ENCODE assay signal across 8 cellular contexts in the genomic region with DNA sequence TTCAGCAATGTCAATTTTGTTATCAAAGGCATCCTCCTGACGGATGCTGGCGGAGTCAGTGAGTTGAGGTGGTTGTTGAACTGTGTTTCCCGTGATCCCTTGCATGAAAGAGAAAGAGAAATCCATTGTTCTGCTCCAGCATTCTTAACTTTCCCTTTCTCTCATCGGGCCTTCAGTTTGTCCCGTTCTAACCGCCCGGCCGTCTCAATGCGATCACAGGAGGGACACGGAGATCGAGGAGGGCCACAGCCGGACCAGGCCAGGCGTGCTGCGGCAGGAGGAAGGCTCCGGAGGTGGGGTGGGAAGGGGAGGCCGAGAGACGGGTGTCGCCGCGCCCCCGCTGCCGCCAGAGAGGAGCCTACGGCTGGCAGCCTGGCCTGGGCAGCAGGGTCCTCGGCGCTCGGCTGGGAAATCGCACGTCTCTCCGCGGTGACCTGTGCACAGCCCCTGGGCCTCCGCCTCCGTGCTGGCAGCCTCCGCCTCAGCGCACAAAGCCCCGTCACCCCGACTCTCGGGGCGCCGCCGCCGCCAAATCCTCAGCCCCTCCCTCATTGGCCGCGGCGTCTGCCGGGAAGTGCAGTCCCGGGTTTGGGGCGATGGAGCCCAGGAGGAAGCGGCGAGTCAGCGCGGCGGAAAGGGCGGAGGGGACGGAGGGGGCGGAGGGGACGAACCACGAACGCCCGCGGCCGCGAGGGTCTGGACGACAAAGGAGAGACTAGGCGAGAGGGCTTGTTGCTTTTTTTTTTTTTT. TPM values are rescaled to one million over a fixed set of nuclear protein-coding genes. Genes with fewer than 3 reads are reported as not detected.
DNase-seq lines count a peak whose midpoint lies in the region; ATAC-seq and TF ChIP-seq lines count a peak whose summit lies in the region.

No MANE protein-coding gene starts in this region.

- no peaks in the 10 kb centered on the region for H3K27me3 ChIP-seq in breast epithelium
- H3K27me3 ChIP-seq in skeletal muscle tissue (ENCODE audit: control insufficient read depth in 3 of 3, insufficient read depth in 3 of 3, low read length in 3 of 3) = no peaks in the 10 kb centered on the region

- no peaks in the 10 kb centered on the region for H3K9me3 ChIP-seq in breast epithelium
- no peaks in the 10 kb centered on the region for H3K9me3 ChIP-seq in skeletal muscle tissue (ENCODE audit: control insufficient read depth in 3 of 3, low read length in 3 of 3)

- intact Hi-C loops in breast epithelium (cut with DNase I; ENCODE audit: low total_unique reads) = no loop called here

- H3K27me3 Mint-ChIP-seq in WTC11 (ENCODE audit: low read depth) = peaks cover 31% of the 10 kb centered on the region

- TF ChIP-seq CTCF in WTC11 (IDR thresholded peaks at IDR 0.05) (no peak), breast epithelium (IDR thresholded peaks at IDR 0.05) (no peak)

- POLR2A ChIA-PET in WTC11 (lab: Charles Lee) = interaction anchor here (0.7 kb wide), 2 partner anchors 20 to 158 kb away, joined by 3 read pairs; no protein-coding TSS in a partner anchor

- no peak for TF ChIP-seq POLR2A in breast epithelium (IDR thresholded peaks at IDR 0.05)

- H3K36me3 ChIP-seq in breast epithelium (no peaks in the 10 kb centered on the region), skeletal muscle tissue (ENCODE audit: control insufficient read depth in 3 of 3, insufficient read depth in 3 of 3, low read length in 3 of 3) (no peaks in the 10 kb centered on the region)

- H3K4me1 ChIP-seq in breast epithelium = no peaks in the 10 kb centered on the region
- peaks cover 0 to 18% (median 5%) of the 10 kb centered on the region in 3 donors for H3K4me1 ChIP-seq in skeletal muscle tissue (ENCODE audit: control insufficient read depth in 3 of 3, insufficient read depth in 3 of 3, low read length in 3 of 3)

- DNase-seq in SHP77 (lab: John Stamatoyannopoulos, UW) = peak; percentile 12 to 26
- DNase-seq in SHP77 treated with DMSO at 0.1 percent for 48 hours (lab: John Stamatoyannopoulos, UW) = no peak
- DNase-seq in HuH-7 (ENCODE audit: low spot score) = peak; percentile 82
- peak; percentile 81 for DNase-seq in WTC11 (ENCODE audit: low spot score)
- peak; percentile 60 to 74 for DNase-seq in breast epithelium (ENCODE audit: low spot score in 2 of 2)
- peak; percentile 89 for DNase-seq in iPS-NIHi11 (ENCODE audit: low spot score)

- H3K27ac ChIP-seq in breast epithelium = peak overlapping the region; percentile 94 to 99
- peak overlapping the region; percentile 87 for H3K27ac ChIP-seq in skeletal muscle tissue (ENCODE audit: low read depth, low read length)

- peak overlapping the region; percentile 81 for H3K4me3 Mint-ChIP-seq in WTC11

- H3K27ac Mint-ChIP-seq in WTC11 = peak overlapping the region; percentile 42

- peak; percentile 92 for ATAC-seq in WTC11
- no peak for ATAC-seq in GM18519 (IDR thresholded peaks at IDR 0.05; ENCODE audit: low FRiP score, unreplicated experiment)

- no peaks in the 10 kb centered on the region for H3K36me3 Mint-ChIP-seq in WTC11

- peaks cover 33% of the 10 kb centered on the region for H3K4me1 Mint-ChIP-seq in WTC11

- CTCF ChIA-PET in WTC11 (lab: Charles Lee) = interaction anchor here (0.7 to 2.2 kb wide), 2 partner anchors 26 to 318 kb away, joined by 5 to 8 read pairs; no protein-coding TSS in a partner anchor

- H3K9me3 Mint-ChIP-seq in WTC11 = no peaks in the 10 kb centered on the region

- H3K9ac ChIP-seq in skeletal muscle tissue (ENCODE audit: low read depth in 1 of 3, low read length in 3 of 3) = peak overlapping the region; percentile 86 to 96 (median 89)

- H3K4me3 ChIP-seq in breast epithelium (peak overlapping the region; percentile 62 to 87 (median 86)), skeletal muscle tissue (ENCODE audit: low read length in 3 of 3) (peak overlapping the region; percentile 79 to 91 (median 83))

TF ChIP-seq in WTC11, 78 proteins besides CTCF, POLR2A, EP300 and RAD21 (continues in another document):
- TF ChIP-seq, protein P1, sequence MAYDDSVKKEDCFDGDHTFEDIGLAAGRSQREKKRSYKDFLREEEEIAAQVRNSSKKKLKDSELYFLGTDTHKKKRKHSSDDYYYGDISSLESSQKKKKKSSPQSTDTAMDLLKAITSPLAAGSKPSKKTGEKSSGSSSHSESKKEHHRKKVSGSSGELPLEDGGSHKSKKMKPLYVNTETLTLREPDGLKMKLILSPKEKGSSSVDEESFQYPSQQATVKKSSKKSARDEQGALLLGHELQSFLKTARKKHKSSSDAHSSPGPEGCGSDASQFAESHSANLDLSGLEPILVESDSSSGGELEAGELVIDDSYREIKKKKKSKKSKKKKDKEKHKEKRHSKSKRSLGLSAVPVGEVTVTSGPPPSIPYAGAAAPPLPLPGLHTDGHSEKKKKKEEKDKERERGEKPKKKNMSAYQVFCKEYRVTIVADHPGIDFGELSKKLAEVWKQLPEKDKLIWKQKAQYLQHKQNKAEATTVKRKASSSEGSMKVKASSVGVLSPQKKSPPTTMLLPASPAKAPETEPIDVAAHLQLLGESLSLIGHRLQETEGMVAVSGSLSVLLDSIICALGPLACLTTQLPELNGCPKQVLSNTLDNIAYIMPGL (CRISPR knock-in tag; IDR thresholded peaks at IDR 0.05) = peak; percentile 26; the same call in 1 of the 2 replicates
- TF ChIP-seq ETV6 (CRISPR knock-in tag; IDR thresholded peaks at IDR 0.05) (peak; percentile 83; the same call in 1 of the 2 replicates), FOXP1 (CRISPR knock-in tag; IDR thresholded peaks at IDR 0.05; ENCODE audit: borderline replicate concordance) (peak; percentile 41; the same call in 1 of the 2 replicates), NFE2L1 (CRISPR knock-in tag; IDR thresholded peaks at IDR 0.05) (no peak), FOXK1 (CRISPR knock-in tag; IDR thresholded peaks at IDR 0.05) (0 out of 2 replicates have a peak, but pooled peaks have one; percentile 50), NFYB (CRISPR knock-in tag; conservative IDR thresholded peaks at IDR 0.05; ENCODE audit: low read depth) (no peak), FOXJ3 (CRISPR knock-in tag; IDR thresholded peaks at IDR 0.05; ENCODE audit: borderline replicate concordance) (no peak)
- TF ChIP-seq, protein P2, sequence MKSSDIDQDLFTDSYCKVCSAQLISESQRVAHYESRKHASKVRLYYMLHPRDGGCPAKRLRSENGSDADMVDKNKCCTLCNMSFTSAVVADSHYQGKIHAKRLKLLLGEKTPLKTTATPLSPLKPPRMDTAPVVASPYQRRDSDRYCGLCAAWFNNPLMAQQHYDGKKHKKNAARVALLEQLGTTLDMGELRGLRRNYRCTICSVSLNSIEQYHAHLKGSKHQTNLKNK (CRISPR knock-in tag; IDR thresholded peaks at IDR 0.05) = no peak
- TF ChIP-seq, protein P3, sequence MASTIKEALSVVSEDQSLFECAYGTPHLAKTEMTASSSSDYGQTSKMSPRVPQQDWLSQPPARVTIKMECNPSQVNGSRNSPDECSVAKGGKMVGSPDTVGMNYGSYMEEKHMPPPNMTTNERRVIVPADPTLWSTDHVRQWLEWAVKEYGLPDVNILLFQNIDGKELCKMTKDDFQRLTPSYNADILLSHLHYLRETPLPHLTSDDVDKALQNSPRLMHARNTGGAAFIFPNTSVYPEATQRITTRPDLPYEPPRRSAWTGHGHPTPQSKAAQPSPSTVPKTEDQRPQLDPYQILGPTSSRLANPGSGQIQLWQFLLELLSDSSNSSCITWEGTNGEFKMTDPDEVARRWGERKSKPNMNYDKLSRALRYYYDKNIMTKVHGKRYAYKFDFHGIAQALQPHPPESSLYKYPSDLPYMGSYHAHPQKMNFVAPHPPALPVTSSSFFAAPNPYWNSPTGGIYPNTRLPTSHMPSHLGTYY (CRISPR knock-in tag; IDR thresholded peaks at IDR 0.05) = no peak; the same call in 1 of the 2 replicates
- TF ChIP-seq, protein P4, sequence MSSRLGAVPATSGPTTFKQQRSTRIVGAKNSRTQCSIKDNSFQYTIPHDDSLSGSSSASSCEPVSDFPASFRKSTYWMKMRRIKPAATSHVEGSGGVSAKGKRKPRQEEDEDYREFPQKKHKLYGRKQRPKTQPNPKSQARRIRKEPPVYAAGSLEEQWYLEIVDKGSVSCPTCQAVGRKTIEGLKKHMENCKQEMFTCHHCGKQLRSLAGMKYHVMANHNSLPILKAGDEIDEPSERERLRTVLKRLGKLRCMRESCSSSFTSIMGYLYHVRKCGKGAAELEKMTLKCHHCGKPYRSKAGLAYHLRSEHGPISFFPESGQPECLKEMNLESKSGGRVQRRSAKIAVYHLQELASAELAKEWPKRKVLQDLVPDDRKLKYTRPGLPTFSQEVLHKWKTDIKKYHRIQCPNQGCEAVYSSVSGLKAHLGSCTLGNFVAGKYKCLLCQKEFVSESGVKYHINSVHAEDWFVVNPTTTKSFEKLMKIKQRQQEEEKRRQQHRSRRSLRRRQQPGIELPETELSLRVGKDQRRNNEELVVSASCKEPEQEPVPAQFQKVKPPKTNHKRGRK (CRISPR knock-in tag; IDR thresholded peaks at IDR 0.05; ENCODE audit: borderline replicate concordance) = no peak
- TF ChIP-seq, protein P5, sequence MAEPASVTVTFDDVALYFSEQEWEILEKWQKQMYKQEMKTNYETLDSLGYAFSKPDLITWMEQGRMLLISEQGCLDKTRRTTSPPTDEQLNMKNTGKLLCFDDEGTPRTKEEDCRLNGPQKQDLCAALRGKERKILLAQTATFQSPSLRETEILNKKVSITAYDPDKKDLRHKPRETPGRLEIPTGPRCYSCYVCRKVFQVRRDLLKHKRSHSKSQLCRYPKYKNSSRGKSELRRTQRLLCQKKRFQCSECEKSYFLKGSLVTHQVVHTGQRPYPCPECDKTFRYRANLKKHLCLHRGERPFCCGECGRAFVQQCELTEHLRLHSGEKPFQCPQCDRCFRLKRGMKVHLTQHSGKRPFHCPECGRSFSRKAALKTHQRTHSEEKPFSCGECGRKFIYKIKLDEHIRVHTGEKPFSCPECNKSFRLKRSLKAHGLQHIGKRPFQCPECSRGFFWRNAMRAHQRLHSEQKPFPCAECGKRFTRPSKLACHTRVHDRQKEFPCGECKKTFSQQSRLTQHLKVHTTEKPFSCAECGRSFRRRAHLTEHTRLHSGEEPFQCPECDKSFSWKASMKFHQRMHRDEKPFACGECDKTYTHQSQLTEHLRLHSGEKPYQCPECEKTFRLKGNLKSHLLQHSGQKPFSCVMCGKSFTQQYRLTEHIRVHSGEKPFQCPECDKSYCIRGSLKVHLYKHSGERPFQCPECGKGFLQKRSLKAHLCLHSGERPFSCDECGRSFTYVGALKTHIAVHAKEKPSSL (CRISPR knock-in tag; conservative IDR thresholded peaks at IDR 0.05) = no peak

RNA-seq across cellular contexts. Expression of a gene that starts 38.1 kb away (rescaled TPM):
- total RNA-seq in WTC11 (2021) = 0.07 to 0.25 TPM in 2 of 3 replicates, not detected in the other
- total RNA-seq in breast epithelium = not detected
- not detected for total RNA-seq in skeletal muscle tissue

RNA-seq across cellular contexts. Expression of a gene that starts 58.3 kb away (rescaled TPM):
- 28.4 to 31.5 TPM (median 30.0 TPM) in 3 replicates for total RNA-seq in WTC11 (2021)
- total RNA-seq in breast epithelium = 10 to 100 TPM; 51.5 to 74.9 (median 62.6) TPM
- total RNA-seq in skeletal muscle tissue = 39.7 TPM

RNA-seq across cellular contexts. Expression of a gene that starts 58.8 kb away (rescaled TPM):
- total RNA-seq in WTC11 (2021) = 0.16 TPM in 1 of 3 replicates, not detected in the others
- total RNA-seq in breast epithelium = 10 to 100 TPM in 2 of 3 donors, 1 to 10 TPM in 1; 2.6 to 11.0 (median 10.5) TPM
- total RNA-seq in skeletal muscle tissue = 12.5 TPM

RNA-seq across cellular contexts. Expression of a gene that starts 59.7 kb away (rescaled TPM):
- total RNA-seq in WTC11 (2021) (0.09 to 0.14 TPM (median 0.13 TPM) in 3 replicates), breast epithelium (under 1 TPM in 1 of 3 donors, not detected in 2; 0.16 TPM), skeletal muscle tissue (not detected)
